8 cellular contexts compared by ENCODE assay signal in the genomic region with DNA sequence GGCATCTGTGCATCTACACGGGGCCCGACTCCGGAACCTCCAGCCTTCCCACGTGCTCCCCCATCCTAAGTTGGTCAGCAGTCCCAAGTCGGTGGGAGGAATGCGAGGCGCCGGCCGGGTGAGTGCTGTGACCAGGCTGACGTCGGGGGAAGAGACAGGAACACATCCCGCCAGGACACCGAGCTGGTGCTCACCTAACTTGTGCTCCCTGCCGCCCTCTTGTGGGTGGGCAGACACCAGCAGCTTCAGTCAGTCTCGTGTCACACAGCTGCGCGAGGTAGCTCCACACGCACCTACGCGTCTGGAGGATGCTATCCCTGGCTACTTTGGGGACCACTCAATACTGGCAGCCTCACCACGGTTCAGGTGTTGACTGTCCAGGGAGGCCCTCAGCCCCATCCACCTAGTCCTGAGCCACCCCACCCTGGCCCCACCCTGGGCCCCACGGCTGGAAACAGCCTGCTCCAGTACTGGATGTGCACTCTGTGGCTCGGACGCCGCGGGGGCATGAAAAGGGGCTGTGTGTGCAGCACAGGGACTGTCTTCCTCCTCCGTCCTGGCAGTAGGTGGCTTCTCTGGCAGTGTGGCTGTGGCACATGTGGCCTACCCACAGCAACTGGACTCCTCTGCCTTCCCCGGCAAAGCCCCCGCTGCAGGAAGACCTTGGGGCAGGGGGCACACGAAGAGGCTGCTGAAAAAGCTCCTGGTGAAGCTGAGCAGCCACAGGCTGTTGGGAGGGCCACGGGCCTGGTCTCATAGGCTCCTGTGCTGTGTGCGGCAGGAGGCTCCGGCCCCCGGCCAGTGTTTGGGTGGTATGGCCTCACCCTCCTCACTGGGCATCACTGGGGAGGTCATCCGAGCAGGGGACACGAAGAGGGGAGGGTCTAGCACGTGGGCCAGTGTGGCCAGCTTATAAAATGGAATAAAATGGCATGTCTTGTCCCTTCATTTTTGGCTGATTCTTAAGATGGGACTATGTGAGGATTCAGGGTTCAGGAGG. TPM values are rescaled to one million over a fixed set of nuclear protein-coding genes. Genes with fewer than 3 reads are reported as not detected.
DNase-seq lines count a peak whose midpoint lies in the region; ATAC-seq, FAIRE-seq and TF ChIP-seq lines count a peak whose summit lies in the region.

No MANE protein-coding gene starts in this region.

- H3K4me1 ChIP-seq in fibroblast of lung (ENCODE audit: control insufficient read depth, extremely low read depth, insufficient read depth, low read length) (peaks cover 3% of the 10 kb centered on the region), trophoblast cell (ENCODE audit: control insufficient read depth in 1 of 2, insufficient read depth in 2 of 2, low read length in 2 of 2) (peaks cover 1 to 5% of the 10 kb centered on the region in 2 experiments)

- H4K8ac ChIP-seq in trophoblast cell (ENCODE audit: low read depth, low read length): no peak overlapping the region

- H3K4me3 ChIP-seq in fibroblast of lung (replicated peaks in 1 of 4; ENCODE audit: control extremely low read depth in 1 of 4, insufficient read depth in 1 of 4, low read depth in 3 of 4, low read length in 4 of 4): no peak overlapping the region
- H3K4me3 ChIP-seq in trophoblast cell (ENCODE audit: low read depth, low read length): no peak overlapping the region

- H3K23ac ChIP-seq in trophoblast cell (ENCODE audit: low read length): no peak overlapping the region

- H3K4ac ChIP-seq in trophoblast cell (ENCODE audit: low read depth, low read length): no peak overlapping the region

- H3K36me3 ChIP-seq in fibroblast of lung (ENCODE audit: control insufficient read depth, insufficient read depth, low read length): peaks cover 1% of the 10 kb centered on the region
- peaks cover 8 to 16% of the 10 kb centered on the region in 2 experiments for H3K36me3 ChIP-seq in trophoblast cell (ENCODE audit: control insufficient read depth in 1 of 2, insufficient read depth in 2 of 2, low read length in 2 of 2)

- H3K18ac ChIP-seq in trophoblast cell (ENCODE audit: low read length): no peak overlapping the region

- peaks cover 2% of the 10 kb centered on the region for H3K79me1 ChIP-seq in trophoblast cell (ENCODE audit: low read length)

- H4K20me1 ChIP-seq in fibroblast of lung (ENCODE audit: control insufficient read depth, extremely low read depth, insufficient read depth, low read length): no peaks in the 10 kb centered on the region

- no peak overlapping the region for H2BK5ac ChIP-seq in trophoblast cell (ENCODE audit: low read depth, low read length, poor library complexity)

- no peaks in the 10 kb centered on the region for H3K9me3 ChIP-seq in fibroblast of lung (ENCODE audit: control insufficient read depth, insufficient read depth, low read depth, low read length)
- H3K9me3 ChIP-seq in trophoblast cell (ENCODE audit: insufficient read depth, low read depth, low read length): no peaks in the 10 kb centered on the region

- H2AK5ac ChIP-seq in trophoblast cell (ENCODE audit: low read length): peak overlapping the region; percentile 7

- H3K14ac ChIP-seq in trophoblast cell (ENCODE audit: low read length): no peak overlapping the region

- no peak overlapping the region for H2BK12ac ChIP-seq in trophoblast cell (ENCODE audit: low read length)

- peak; percentile 73 for DNase-seq in GM12892 (ENCODE audit: insufficient read length)
- DNase-seq in NOMO-1 (lab: John Stamatoyannopoulos, UW; ENCODE audit: unreplicated experiment in 2 of 2): peak; percentile 54 to 60
- peak; percentile 57 for DNase-seq in activated T-cell treated with anti-CD3 and anti-CD28 coated beads for 4 hours
- peak in 1 of 2 donors; percentile 22 for DNase-seq in fibroblast of lung (ENCODE audit: low read depth in 2 of 2)
- DNase-seq in trophoblast cell: peak; percentile 62 to 87
- no peak for DNase-seq in cerebellar nuclear complex (lab: John Stamatoyannopoulos, UW)
- no peak for DNase-seq in midbrain (lab: John Stamatoyannopoulos, UW)

- no peak overlapping the region for H2BK120ac ChIP-seq in trophoblast cell (ENCODE audit: insufficient read depth, low read length, poor library complexity)

- no peak overlapping the region for H4K12ac ChIP-seq in trophoblast cell (ENCODE audit: low read depth, low read length)

- no peak overlapping the region for H4K91ac ChIP-seq in trophoblast cell (ENCODE audit: low read depth, low read length)

- peak; percentile 33 to 58 for TF ChIP-seq CTCF in fibroblast of lung (conservative IDR thresholded peaks at IDR 0.05 in 1 of 2, IDR thresholded peaks at IDR 0.05 in 1 of 2; ENCODE audit: low read depth in 1 of 2, low read length in 2 of 2)

- H2AFZ ChIP-seq in fibroblast of lung (ENCODE audit: low read length) (no peak overlapping the region), trophoblast cell (ENCODE audit: insufficient read depth, low read length, poor library complexity) (no peak overlapping the region)

- FAIRE-seq in GM12892 (lab: Jason Lieb, UNC): peak; percentile 91

- H3K27ac ChIP-seq in fibroblast of lung (ENCODE audit: insufficient read depth, low read length) (no peak overlapping the region), trophoblast cell (ENCODE audit: low read depth, low read length) (no peak overlapping the region)

- no peak overlapping the region for H3K4me2 ChIP-seq in fibroblast of lung (ENCODE audit: extremely low read depth, insufficient read depth, low read length)
- no peak overlapping the region for H3K4me2 ChIP-seq in trophoblast cell (ENCODE audit: low read length)

- H3K27me3 ChIP-seq in fibroblast of lung (ENCODE audit: control insufficient read depth, insufficient read depth, low read length) (no peaks in the 10 kb centered on the region), trophoblast cell (ENCODE audit: insufficient read depth, low read length) (no peaks in the 10 kb centered on the region)

- no peak overlapping the region for H3K9ac ChIP-seq in fibroblast of lung (ENCODE audit: insufficient read depth, low read length)
- no peak overlapping the region for H3K9ac ChIP-seq in trophoblast cell (ENCODE audit: low read length)

- no peak for TF ChIP-seq POLR2A in GM12892 (IDR thresholded peaks at IDR 0.05; ENCODE audit: low read depth, low read length)

- no peak for ATAC-seq in GM21529 (IDR thresholded peaks at IDR 0.05; ENCODE audit: unreplicated experiment)

- H3K79me2 ChIP-seq in fibroblast of lung (ENCODE audit: control insufficient read depth, insufficient read depth, low read length): no peaks in the 10 kb centered on the region
- H3K79me2 ChIP-seq in trophoblast cell (ENCODE audit: control insufficient read depth, insufficient read depth, low read length, poor library complexity): no peaks in the 10 kb centered on the region

- WGBS in trophoblast cell (ENCODE audit: extremely low coverage, insufficient coverage, insufficient read length): no CpG with 5 or more reads among the region's 37 CpGs

RNA-seq across cellular contexts. Expression of a gene that starts 11.2 kb away (rescaled TPM):
- polyA plus RNA-seq in GM12892 (2012; ENCODE audit: missing spikeins): 93.1 TPM
- 13.4 and 17.7 TPM in 2 replicates for total RNA-seq in fibroblast of lung
- polyA plus RNA-seq in fibroblast of lung: 23.4 and 37.0 TPM in 2 replicates
- 23.1 and 30.3 TPM in 2 replicates for polyA plus RNA-seq in fibroblast of lung (2012)
- polyA minus RNA-seq in fibroblast of lung (ENCODE audit: low replicate concordance): 16.3 and 17.4 TPM in 2 replicates
- 11.2 and 12.5 TPM in 2 replicates for polyA plus RNA-seq in trophoblast cell (2013)

Comparison
In these comparisons a context has a peak if more than half of its experiments do, and no peak if none do; other contexts are left out.
1. DNase-seq: peak in GM12892 (single experiment), NOMO-1 (2 of 2), activated T-cell treated with anti-CD3 and anti-CD28 coated beads for 4 hours (single experiment) and trophoblast cell (2 of 2); none in cerebellar nuclear complex (0 of 2) and midbrain (single experiment).